ENCODE assay signal across 26 cellular contexts in genomic region chr14:72128629-72129028, GRCh38.
DNase-seq lines count a peak whose midpoint lies in the region; ATAC-seq, FAIRE-seq and TF ChIP-seq lines count a peak whose summit lies in the region.
"Had no signal": no experiment of that assay in that cellular context is flagged by ENCODE, and none has a peak within 500 bp of the region (broad histone marks: within the 10 kb centered on the region; RNA-seq: fewer than 3 reads in every experiment).

No MANE protein-coding gene starts in this region.

- peaks cover 0 to 18% (median 16%) of the 10 kb centered on the region in 11 experiments; a peak in 14 of 22 replicates for H3K9me3 ChIP-seq in BLaER1 treated with 17β-estradiol and CSF1 and Interleukin-3, amounts not matched to agents 10 nM and 100 nM (replicated peaks in 1 of 11)
- H3K9me3 ChIP-seq in GM12878 (replicated peaks; ENCODE audit: control insufficient read depth, insufficient read depth, low read length) (no peaks in the 10 kb centered on the region; the same call in 2 of the 3 replicates), spleen (peaks cover 0 to 5% (median 0%) of the 10 kb centered on the region in 8 donors)
- H3K9me3 ChIP-seq: BE2C, testis, uterus had no signal

- TF ChIP-seq CTCF in GM12878 (IDR thresholded peaks at IDR 0.05 in 2 of 3, conservative IDR thresholded peaks at IDR 0.05 in 1 of 3; ENCODE audit: control insufficient read depth in 2 of 3, extremely low read depth in 1 of 3, insufficient read depth in 1 of 3, low read depth in 3 of 3, low read length in 3 of 3) (no peak), spleen (IDR thresholded peaks at IDR 0.05 in 8 of 11, conservative IDR thresholded peaks at IDR 0.05 in 3 of 11) (no peak)

- peak overlapping the region; percentile 14; the same call in 1 of the 2 replicates for H2AFZ ChIP-seq in GM12878 (ENCODE audit: control insufficient read depth, low read depth, low read length)

- peak overlapping the region; percentile 51 to 71 (median 61) for H3K4me2 ChIP-seq in BLaER1 treated with 17β-estradiol and CSF1 and Interleukin-3, amounts not matched to agents 10 nM and 100 nM
- H3K4me2 ChIP-seq in GM12878 (ENCODE audit: control insufficient read depth, insufficient read depth): no peak overlapping the region

- DNase-seq in KBM-7: peak; percentile 3
- peak; percentile 32 for DNase-seq in SHP77 treated with DMSO at 0.1 percent for 48 hours (lab: John Stamatoyannopoulos, UW)
- DNase-seq in GM12878 (ENCODE audit: low read depth, low spot score): no peak
- DNase-seq in middle frontal gyrus (ENCODE audit: extremely low spot score, low spot score): no peak
- no peak for DNase-seq in spleen
- DNase-seq: activated CD4-positive, alpha-beta T cell treated with anti-CD3 and anti-CD28 coated beads, Interleukin-2, amount 50 U/mL, for 4 hours; activated naive CD4-positive, alpha-beta T cell; activated T-cell treated with anti-CD3 and anti-CD28 coated beads, Interleukin-2, amount 50 U/mL, for 48 hours; BE2C; caudate nucleus; cortex of kidney; DMS53; effector memory CD8-positive, alpha-beta T cell; GF-D8; left colon; NCI-H2029 treated with DMSO at 0.1 percent for 48 hours; NCI-H526 treated with DMSO at 0.1 percent for 48 hours; Right ventricle myocardium superior; stimulated activated naive CD4-positive, alpha-beta T cell; T-helper 9 cell; testis; uterus had no signal

- no peak for TF ChIP-seq POLR2A in GM12878 (IDR thresholded peaks at IDR 0.05; ENCODE audit: low read depth, low read length)
- TF ChIP-seq POLR2A in spleen (IDR thresholded peaks at IDR 0.05): no peak

- no TSS peak for BruUV-seq in GM12878 (replicated peaks; lab: Mats Ljungman, UMichigan)

- CTCF ChIA-PET in GM12878 (lab: Yijun Ruan, JAX): interaction anchor here (1.0 kb wide), 1 partner anchor 24 kb away, joined by 3 read pairs; no protein-coding TSS in a partner anchor

- 2% methylated on average over 11 of the region's 11 CpGs for whole genome bisulfite sequencing in GM12878 (ENCODE audit: insufficient coverage, insufficient replicate concordance, low lambda C conversion rate, missing lambda C conversion rate)
- WGBS in spleen, 5 donors: 13 to 43% (median 25%) methylated on average over 11 of the region's 11 CpGs

- no peak overlapping the region for H3K27ac ChIP-seq in BLaER1 treated with 17β-estradiol and CSF1 and Interleukin-3, amounts not matched to agents 10 nM and 100 nM
- H3K27ac ChIP-seq in GM12878 (ENCODE audit: control insufficient read depth, insufficient read depth): no peak overlapping the region
- H3K27ac ChIP-seq in spleen: no peak overlapping the region
- H3K27ac ChIP-seq: testis, uterus had no signal

- H4K20me1 ChIP-seq in BLaER1 treated with 17β-estradiol and CSF1 and Interleukin-3, amounts not matched to agents 10 nM and 100 nM: no peaks in the 10 kb centered on the region
- no peaks in the 10 kb centered on the region for H4K20me1 ChIP-seq in GM12878 (ENCODE audit: control insufficient read depth, insufficient read depth)

- H3K9ac ChIP-seq in BLaER1 treated with 17β-estradiol and CSF1 and Interleukin-3, amounts not matched to agents 10 nM and 100 nM: no peak overlapping the region
- H3K9ac ChIP-seq in GM12878 (ENCODE audit: control insufficient read depth, insufficient read depth, low read length): no peak overlapping the region

- in situ Hi-C loops in KBM-7 (cut with MboI; ENCODE audit: low pct_unique_long_range_greater_than_20kb, low sequenced_read_pairs) (no loop called here), GM12878 (cut with MboI) (no loop called here)

- peak; percentile 63 for ATAC-seq in GM12878
- no peak for ATAC-seq in GM18870 (IDR thresholded peaks at IDR 0.05; ENCODE audit: unreplicated experiment)
- ATAC-seq in HG02981 (IDR thresholded peaks at IDR 0.05; ENCODE audit: unreplicated experiment): no peak
- ATAC-seq: effector memory CD8-positive, alpha-beta T cell; left colon had no signal

- peaks cover 6 to 28% (median 15%) of the 10 kb centered on the region in 10 experiments for H3K4me1 ChIP-seq in BLaER1 treated with 17β-estradiol and CSF1 and Interleukin-3, amounts not matched to agents 10 nM and 100 nM
- H3K4me1 ChIP-seq in GM12878 (ENCODE audit: control insufficient read depth, insufficient read depth, low read length): no peaks in the 10 kb centered on the region
- no peaks in the 10 kb centered on the region for H3K4me1 ChIP-seq in spleen
- H3K4me1 ChIP-seq: BE2C, testis, uterus had no signal

- RAD21 ChIA-PET in GM12878 (lab: Charles Lee; ENCODE audit: unreplicated experiment): no interaction called here

- no peak overlapping the region for H3K4me3 ChIP-seq in BLaER1 treated with 17β-estradiol and CSF1 and Interleukin-3, amounts not matched to agents 10 nM and 100 nM
- H3K4me3 ChIP-seq in GM12878: no peak overlapping the region
- H3K4me3 ChIP-seq in spleen: no peak overlapping the region
- H3K4me3 ChIP-seq: testis, uterus had no signal

- POLR2A ChIA-PET in GM12878 (lab: Charles Lee): interaction anchor here (0.8 to 1.1 kb wide), 2 partner anchors 10 to 11 kb away, joined by 3 read pairs; no protein-coding TSS in a partner anchor

- no peak for TF ChIP-seq RAD21 in GM12878 (IDR thresholded peaks at IDR 0.05; ENCODE audit: insufficient read depth, low read depth, low read length)

- intact Hi-C loops in GM12878 (cut with micrococcal nuclease; ENCODE audit: unreplicated experiment) (no loop called here), spleen (cut with DNase I; ENCODE audit: low total_unique reads) (no loop called here)

- TF ChIP-seq EP300 in GM12878 (IDR thresholded peaks at IDR 0.05; ENCODE audit: borderline replicate concordance in 1 of 2, control insufficient read depth in 1 of 2, low read depth in 2 of 2, low read length in 2 of 2): no peak

- FAIRE-seq in GM12878 (lab: Jason Lieb, UNC): no peak
- FAIRE-seq: H1 had no signal

- H3K36me3 ChIP-seq in BLaER1 treated with 17β-estradiol and CSF1 and Interleukin-3, amounts not matched to agents 10 nM and 100 nM: no peaks in the 10 kb centered on the region
- no peaks in the 10 kb centered on the region for H3K36me3 ChIP-seq in GM12878 (ENCODE audit: control insufficient read depth in 2 of 2, insufficient read depth in 2 of 2, low read length in 1 of 2)
- H3K36me3 ChIP-seq in spleen: no peaks in the 10 kb centered on the region
- H3K36me3 ChIP-seq: BE2C, uterus had no signal

- H3K79me2 ChIP-seq in GM12878 (ENCODE audit: control insufficient read depth, insufficient read depth, low read length): no peaks in the 10 kb centered on the region

- no peaks in the 10 kb centered on the region for H3K27me3 ChIP-seq in BLaER1 treated with 17β-estradiol and CSF1 and Interleukin-3, amounts not matched to agents 10 nM and 100 nM
- peaks cover 0 to 9% of the 10 kb centered on the region in 2 experiments; a peak in 1 of 4 replicates for H3K27me3 ChIP-seq in GM12878 (replicated peaks in 1 of 2; ENCODE audit: control insufficient read depth in 2 of 2, insufficient read depth in 2 of 2, low read length in 1 of 2)
- peaks cover 0 to 20% (median 0%) of the 10 kb centered on the region in 7 donors for H3K27me3 ChIP-seq in spleen (replicated peaks in 1 of 7)
- H3K27me3 ChIP-seq: testis, uterus had no signal

- SMC1A ChIA-PET in GM12878 (lab: Charles Lee; ENCODE audit: uncharacterized antibody, unreplicated experiment): interaction anchor here (1.4 to 6.8 kb wide), 3 partner anchors 12 to 26 kb away, joined by 3 to 31 read pairs (median 6); no protein-coding TSS in a partner anchor

TF ChIP-seq in GM12878, 131 proteins besides CTCF, POLR2A, EP300 and RAD21 (continues in another document):
- 0 out of 2 replicates have a peak, but pooled peaks have one; percentile 22 for TF ChIP-seq JUNB (IDR thresholded peaks at IDR 0.05)
- TF ChIP-seq BRCA1 (IDR thresholded peaks at IDR 0.05; ENCODE audit: low read depth, low read length): no peak
- no peak for TF ChIP-seq TCF7 (IDR thresholded peaks at IDR 0.05; ENCODE audit: borderline replicate concordance)
- TF ChIP-seq NR2F1 (conservative IDR thresholded peaks at IDR 0.05): no peak
- no peak for TF ChIP-seq NKRF (conservative IDR thresholded peaks at IDR 0.05)
- TF ChIP-seq HDAC6 (IDR thresholded peaks at IDR 0.05; ENCODE audit: unreplicated experiment): no peak
- TF ChIP-seq, protein P1, sequence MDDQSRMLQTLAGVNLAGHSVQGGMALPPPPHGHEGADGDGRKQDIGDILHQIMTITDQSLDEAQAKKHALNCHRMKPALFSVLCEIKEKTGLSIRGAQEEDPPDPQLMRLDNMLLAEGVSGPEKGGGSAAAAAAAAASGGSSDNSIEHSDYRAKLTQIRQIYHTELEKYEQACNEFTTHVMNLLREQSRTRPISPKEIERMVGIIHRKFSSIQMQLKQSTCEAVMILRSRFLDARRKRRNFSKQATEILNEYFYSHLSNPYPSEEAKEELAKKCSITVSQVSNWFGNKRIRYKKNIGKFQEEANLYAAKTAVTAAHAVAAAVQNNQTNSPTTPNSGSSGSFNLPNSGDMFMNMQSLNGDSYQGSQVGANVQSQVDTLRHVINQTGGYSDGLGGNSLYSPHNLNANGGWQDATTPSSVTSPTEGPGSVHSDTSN (IDR thresholded peaks at IDR 0.05; ENCODE audit: insufficient replicate concordance, low read depth, low read length): no peak
- no peak for TF ChIP-seq ZNF24 (IDR thresholded peaks at IDR 0.05)
- TF ChIP-seq YY1 (IDR thresholded peaks at IDR 0.05; ENCODE audit: low read depth, low read length): no peak
- peak in 1 of 2 experiments; percentile 79; a peak in 2 of 4 replicates for TF ChIP-seq ETV6 (conservative IDR thresholded peaks at IDR 0.05 in 1 of 2, IDR thresholded peaks at IDR 0.05 in 1 of 2; ENCODE audit: borderline replicate concordance in 1 of 2, low read depth in 1 of 2)
- TF ChIP-seq LARP7 (IDR thresholded peaks at IDR 0.05): no peak
- TF ChIP-seq SMAD5 (IDR thresholded peaks at IDR 0.05; ENCODE audit: low read depth): no peak

Comparison
In these comparisons a context has a peak if more than half of its experiments do, and no peak if none do; other contexts are left out.
1. DNase-seq: peak in KBM-7 (single experiment) and SHP77 treated with DMSO at 0.1 percent for 48 hours (single experiment); none in GM12878 (single experiment), middle frontal gyrus (single experiment) and spleen (single experiment).